Comparison of ENCODE assay signal across 1 cellular context in the genomic region with DNA sequence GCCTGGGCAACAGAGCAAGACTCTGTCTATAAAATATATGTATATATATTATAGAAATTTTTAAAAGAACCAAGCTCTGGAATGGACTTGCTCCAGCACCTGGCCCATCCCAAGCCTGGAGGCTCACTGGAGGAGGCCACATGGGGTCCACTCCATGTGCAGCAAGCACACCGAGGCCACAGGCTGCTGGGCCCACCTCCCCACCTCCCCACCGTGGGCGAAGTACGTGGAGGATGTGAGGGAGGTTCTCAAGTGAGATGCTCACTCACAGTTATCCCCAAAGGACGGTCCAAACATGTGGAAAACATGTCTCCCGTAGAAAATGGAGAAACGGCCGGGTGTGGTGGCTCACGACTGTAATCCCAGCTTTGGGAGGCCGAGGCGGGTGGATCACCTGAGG.
TF ChIP-seq lines count a peak whose summit lies in the region.

No MANE protein-coding gene starts in this region.

TF ChIP-seq in endothelial cell of umbilical vein, 7 proteins besides CTCF, POLR2A, EP300 and RAD21:
- TF ChIP-seq EZH2 (IDR thresholded peaks at IDR 0.05; ENCODE audit: borderline replicate concordance, low read depth, low read length, severe bottlenecking) (no peak), FOS (IDR thresholded peaks at IDR 0.05; ENCODE audit: borderline replicate concordance, insufficient read depth, low read length) (no peak), JUN (IDR thresholded peaks at IDR 0.05; ENCODE audit: borderline replicate concordance, insufficient read depth, insufficient read length, low read depth) (no peak), MYC (IDR thresholded peaks at IDR 0.05; ENCODE audit: low read depth, low read length) (no peak), POLR2AphosphoS5 (IDR thresholded peaks at IDR 0.05; ENCODE audit: insufficient read depth, low read depth, low read length) (no peak), GATA2 (IDR thresholded peaks at IDR 0.05; ENCODE audit: insufficient read depth, insufficient read length, low read depth, low read length) (no peak)
- TF ChIP-seq, protein P1, sequence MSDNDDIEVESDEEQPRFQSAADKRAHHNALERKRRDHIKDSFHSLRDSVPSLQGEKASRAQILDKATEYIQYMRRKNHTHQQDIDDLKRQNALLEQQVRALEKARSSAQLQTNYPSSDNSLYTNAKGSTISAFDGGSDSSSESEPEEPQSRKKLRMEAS (IDR thresholded peaks at IDR 0.05; ENCODE audit: insufficient read depth, insufficient read length), result no peak
TF ChIP-seq in endothelial cell of umbilical vein: peak in this region for 0.
